15 cellular contexts compared by ENCODE assay signal in the genomic region with DNA sequence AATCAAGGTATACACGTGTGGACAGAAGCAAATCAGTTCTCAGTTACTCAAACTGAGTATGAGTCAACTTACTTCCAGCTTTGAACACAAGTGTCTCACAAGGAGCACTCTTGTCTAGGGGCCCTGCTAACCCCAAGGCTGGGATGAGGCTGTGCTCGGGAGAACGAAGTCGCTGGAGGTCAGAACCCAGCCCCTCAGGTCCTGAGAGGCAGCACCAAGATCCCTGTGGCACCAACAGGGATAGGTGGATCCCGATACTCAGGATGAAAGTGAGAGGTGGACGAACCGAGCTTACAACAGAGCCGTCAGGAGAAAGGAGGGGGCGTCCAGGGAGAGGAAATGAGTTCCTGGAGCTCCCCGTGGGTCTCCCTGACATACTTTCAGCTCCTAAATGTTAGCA.
A peak's percentile ranks its signal among the peaks of the same experiment; 100 is the strongest.
DNase-seq lines count a peak whose midpoint lies in the region; ATAC-seq and TF ChIP-seq lines count a peak whose summit lies in the region.
"Had no signal": no experiment of that assay in that cellular context is flagged by ENCODE, and none has a peak within 500 bp of the region (broad histone marks: within the 10 kb centered on the region; RNA-seq: fewer than 3 reads in every experiment).

No MANE protein-coding gene starts in this region.

- peaks cover 97% of the 10 kb centered on the region for H3K4me1 ChIP-seq in BLaER1
- no peaks in the 10 kb centered on the region for H3K4me1 ChIP-seq in left lung
- H3K4me1 ChIP-seq: A549 had no signal

- no peaks in the 10 kb centered on the region for H4K20me1 ChIP-seq in BLaER1

- H3K9me3 ChIP-seq in BLaER1 (no peaks in the 10 kb centered on the region), left lung (no peaks in the 10 kb centered on the region)
- H3K9me3 ChIP-seq: A549 had no signal

- no peak for TF ChIP-seq CTCF in left lung (IDR thresholded peaks at IDR 0.05)

- DNase-seq in Right ventricle myocardium inferior (ENCODE audit: missing footprints) (peak; percentile 1), cardiac septum (ENCODE audit: low spot score) (no peak), amniotic epithelial cell (ENCODE audit: low read depth) (peak; percentile 34), left lung (peak in 1 of 2 donors; percentile 17), NOMO-1 treated with dmso at 0.1 percent for 144 hours (lab: John Stamatoyannopoulos, UW; ENCODE audit: unreplicated experiment) (no peak)
- DNase-seq: AML-193; CD4-positive, alpha-beta memory T cell; DMS53; HFFc6 had no signal

- intact Hi-C loops in Right ventricle myocardium inferior (cut with DNase I) (no loop called here), cardiac septum (cut with DNase I) (no loop called here), left lung (cut with DNase I) (no loop called here)

- ATAC-seq in Right ventricle myocardium inferior (no peak), left lung (peak; percentile 32), HG03108 (IDR thresholded peaks at IDR 0.05; ENCODE audit: unreplicated experiment) (no peak)
- ATAC-seq: A549, GM23338, HCT116 had no signal

- H3K36me3 ChIP-seq in BLaER1 (no peaks in the 10 kb centered on the region), left lung (no peaks in the 10 kb centered on the region)

- H3K27ac ChIP-seq in BLaER1 (0 out of 2 replicates have a peak overlapping the region, but pooled peaks have one; percentile 23), left lung (no peak overlapping the region)
- H3K27ac ChIP-seq: 22Rv1, A549 had no signal

- no peaks in the 10 kb centered on the region for H3K27me3 ChIP-seq in BLaER1
- no peaks in the 10 kb centered on the region for H3K27me3 ChIP-seq in left lung

- peak overlapping the region; percentile 78 for H3K4me2 ChIP-seq in BLaER1
- H3K4me2 ChIP-seq: A549, GM23338 had no signal

- no peak overlapping the region for H3K4me3 ChIP-seq in BLaER1
- H3K4me3 ChIP-seq in left lung = no peak overlapping the region
- H3K4me3 ChIP-seq: A549, GM23338 had no signal

- H3K9ac ChIP-seq in BLaER1 = no peak overlapping the region

Comparison
In these comparisons a context has a peak if more than half of its experiments do, and no peak if none do; other contexts are left out.
1. DNase-seq: peak in Right ventricle myocardium inferior (single experiment) and amniotic epithelial cell (single experiment); none in cardiac septum (single experiment) and NOMO-1 treated with dmso at 0.1 percent for 144 hours (single experiment).